ENCODE assay signal across 1 cellular context in the genomic region with DNA sequence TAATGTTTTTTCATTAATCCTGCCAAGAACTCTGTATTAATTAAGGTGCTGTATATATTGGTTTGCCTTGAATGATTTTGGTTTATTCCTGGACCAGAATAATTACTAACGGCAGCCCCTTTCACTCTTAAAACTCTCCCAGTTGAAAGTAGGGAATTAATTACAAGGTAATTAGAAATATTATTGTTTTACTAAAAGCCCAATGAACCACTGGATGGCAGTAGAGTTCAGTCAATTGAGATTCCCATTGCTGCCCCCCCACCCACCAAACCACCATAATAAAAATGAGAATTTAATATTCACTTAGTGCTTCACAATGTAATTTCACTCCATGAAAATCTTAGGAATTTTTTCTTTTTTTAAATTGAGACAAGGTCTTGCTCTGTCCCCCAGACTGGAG.
TF ChIP-seq lines count a peak whose summit lies in the region.

No MANE protein-coding gene starts in this region.

TF ChIP-seq in HepG2, 621 proteins besides CTCF, POLR2A, EP300 and RAD21:
- TF ChIP-seq SMC3 (IDR thresholded peaks at IDR 0.05; ENCODE audit: low read length) (peak; percentile 53), SMYD3 (CRISPR knock-in tag; IDR thresholded peaks at IDR 0.05) (no peak), ZNF776 (CRISPR knock-in tag; IDR thresholded peaks at IDR 0.05) (no peak), PITX1 (CRISPR knock-in tag; IDR thresholded peaks at IDR 0.05) (no peak), STAG1 (CRISPR knock-in tag; IDR thresholded peaks at IDR 0.05) (peak; percentile 67)
- TF ChIP-seq, protein P1, sequence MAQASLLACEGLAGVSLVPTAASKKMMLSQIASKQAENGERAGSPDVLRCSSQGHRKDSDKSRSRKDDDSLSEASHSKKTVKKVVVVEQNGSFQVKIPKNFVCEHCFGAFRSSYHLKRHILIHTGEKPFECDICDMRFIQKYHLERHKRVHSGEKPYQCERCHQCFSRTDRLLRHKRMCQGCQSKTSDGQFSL (CRISPR knock-in tag; IDR thresholded peaks at IDR 0.05): peak; percentile 98
- TF ChIP-seq, protein P2, sequence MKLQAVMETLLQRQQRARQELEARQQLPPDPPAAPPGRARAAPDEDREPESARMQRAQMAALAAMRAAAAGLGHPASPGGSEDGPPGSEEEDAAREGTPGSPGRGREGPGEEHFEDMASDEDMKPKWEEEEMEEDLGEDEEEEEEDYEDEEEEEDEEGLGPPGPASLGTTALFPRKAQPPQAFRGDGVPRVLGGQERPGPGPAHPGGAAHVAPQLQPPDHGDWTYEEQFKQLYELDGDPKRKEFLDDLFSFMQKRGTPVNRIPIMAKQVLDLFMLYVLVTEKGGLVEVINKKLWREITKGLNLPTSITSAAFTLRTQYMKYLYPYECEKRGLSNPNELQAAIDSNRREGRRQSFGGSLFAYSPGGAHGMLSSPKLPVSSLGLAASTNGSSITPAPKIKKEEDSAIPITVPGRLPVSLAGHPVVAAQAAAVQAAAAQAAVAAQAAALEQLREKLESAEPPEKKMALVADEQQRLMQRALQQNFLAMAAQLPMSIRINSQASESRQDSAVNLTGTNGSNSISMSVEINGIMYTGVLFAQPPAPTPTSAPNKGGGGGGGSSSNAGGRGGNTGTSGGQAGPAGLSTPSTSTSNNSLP (IDR thresholded peaks at IDR 0.05; ENCODE audit: low read depth, low read length): peak; percentile 78
TF ChIP-seq in HepG2: peak in this region for 4.
